In the genomic region with DNA sequence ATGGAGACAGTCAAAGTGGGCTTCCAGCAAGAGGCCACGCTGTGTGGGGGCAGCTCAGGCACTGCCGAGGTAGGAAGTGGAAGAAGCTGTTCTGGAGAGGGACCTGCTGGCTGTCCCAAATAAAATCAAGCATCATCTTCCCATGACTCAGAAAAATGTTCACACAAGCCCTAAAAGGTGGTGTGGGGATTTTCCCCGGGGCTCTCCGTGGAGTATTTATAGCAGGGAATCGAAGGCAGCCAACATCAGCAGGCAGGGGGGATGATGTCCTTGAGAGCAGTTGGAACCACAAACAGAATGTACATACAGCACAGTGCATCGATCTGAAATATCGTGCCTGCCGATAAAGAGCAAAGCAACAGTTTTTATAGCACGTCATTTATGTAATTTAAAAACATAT, we compare ENCODE assay signal across 1 cellular context.
TF ChIP-seq lines count a peak whose summit lies in the region.

No MANE protein-coding gene starts in this region.

TF ChIP-seq in GM12878, 131 proteins besides CTCF, POLR2A, EP300 and RAD21 (continued from another document and continues in another):
- TF ChIP-seq, protein P1, sequence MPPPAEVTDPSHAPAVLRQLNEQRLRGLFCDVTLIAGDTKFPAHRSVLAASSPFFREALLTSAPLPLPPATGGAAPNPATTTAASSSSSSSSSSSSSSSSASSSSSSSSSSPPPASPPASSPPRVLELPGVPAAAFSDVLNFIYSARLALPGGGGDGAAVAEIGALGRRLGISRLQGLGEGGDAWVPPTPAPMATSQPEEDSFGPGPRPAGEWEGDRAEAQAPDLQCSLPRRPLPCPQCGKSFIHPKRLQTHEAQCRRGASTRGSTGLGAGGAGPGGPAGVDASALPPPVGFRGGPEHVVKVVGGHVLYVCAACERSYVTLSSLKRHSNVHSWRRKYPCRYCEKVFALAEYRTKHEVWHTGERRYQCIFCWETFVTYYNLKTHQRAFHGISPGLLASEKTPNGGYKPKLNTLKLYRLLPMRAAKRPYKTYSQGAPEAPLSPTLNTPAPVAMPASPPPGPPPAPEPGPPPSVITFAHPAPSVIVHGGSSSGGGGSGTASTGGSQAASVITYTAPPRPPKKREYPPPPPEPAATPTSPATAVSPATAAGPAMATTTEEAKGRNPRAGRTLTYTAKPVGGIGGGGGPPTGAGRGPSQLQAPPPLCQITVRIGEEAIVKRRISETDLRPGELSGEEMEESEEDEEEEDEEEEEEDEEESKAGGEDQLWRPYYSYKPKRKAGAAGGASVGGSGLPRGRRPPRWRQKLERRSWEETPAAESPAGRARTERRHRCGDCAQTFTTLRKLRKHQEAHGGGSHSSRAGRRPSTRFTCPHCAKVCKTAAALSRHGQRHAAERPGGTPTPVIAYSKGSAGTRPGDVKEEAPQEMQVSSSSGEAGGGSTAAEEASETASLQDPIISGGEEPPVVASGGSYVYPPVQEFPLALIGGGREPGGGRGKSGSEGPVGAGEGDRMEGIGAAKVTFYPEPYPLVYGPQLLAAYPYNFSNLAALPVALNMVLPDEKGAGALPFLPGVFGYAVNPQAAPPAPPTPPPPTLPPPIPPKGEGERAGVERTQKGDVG (CRISPR knock-in tag; IDR thresholded peaks at IDR 0.05), result no peak
- TF ChIP-seq RBBP5 (conservative IDR thresholded peaks at IDR 0.05) (no peak), PML (IDR thresholded peaks at IDR 0.05; ENCODE audit: low read length) (no peak; the same call in 1 of the 2 replicates), CHD2 (IDR thresholded peaks at IDR 0.05; ENCODE audit: borderline replicate concordance, low read depth, low read length) (peak; percentile 56; the same call in 1 of the 2 replicates), EGR1 (IDR thresholded peaks at IDR 0.05; ENCODE audit: borderline replicate concordance in 1 of 2, low read depth in 2 of 2, low read length in 2 of 2) (no peak), KLF5 (IDR thresholded peaks at IDR 0.05; ENCODE audit: partially characterized antibody) (no peak), BHLHE40 (IDR thresholded peaks at IDR 0.05; ENCODE audit: borderline replicate concordance in 1 of 2, low read depth in 2 of 2, low read length in 1 of 2) (peak; percentile 28 to 31; a peak in 1 of 4 replicates), BMI1 (IDR thresholded peaks at IDR 0.05; ENCODE audit: borderline replicate concordance) (no peak), FOXM1 (IDR thresholded peaks at IDR 0.05; ENCODE audit: low read depth, low read length) (peak; percentile 77; the same call in 1 of the 2 replicates), ZZZ3 (IDR thresholded peaks at IDR 0.05; ENCODE audit: control insufficient read depth, insufficient read length, low read depth) (no peak), IKZF2 (IDR thresholded peaks at IDR 0.05) (peak; percentile 83; a peak in 3 of 4 replicates), ZNF207 (IDR thresholded peaks at IDR 0.05; ENCODE audit: borderline replicate concordance) (no peak), RFX5 (IDR thresholded peaks at IDR 0.05; ENCODE audit: low read depth, low read length) (no peak), KDM1A (IDR thresholded peaks at IDR 0.05; ENCODE audit: borderline replicate concordance) (no peak), TAF1 (IDR thresholded peaks at IDR 0.05; ENCODE audit: borderline replicate concordance, low read depth, low read length) (no peak), HCFC1 (IDR thresholded peaks at IDR 0.05; ENCODE audit: low read length) (no peak), PAX5 (IDR thresholded peaks at IDR 0.05; ENCODE audit: borderline replicate concordance, low read depth, low read length) (0 out of 2 replicates have a peak, but pooled peaks have one; percentile 29), ASH2L (IDR thresholded peaks at IDR 0.05; ENCODE audit: borderline replicate concordance, low read depth) (no peak), CBFB (IDR thresholded peaks at IDR 0.05; ENCODE audit: low read depth) (peak; percentile 56; the same call in 1 of the 2 replicates), MXI1 (IDR thresholded peaks at IDR 0.05; ENCODE audit: low read depth, low read length) (no peak), SMARCA5 (IDR thresholded peaks at IDR 0.05) (no peak), ZNF384 (IDR thresholded peaks at IDR 0.05; ENCODE audit: borderline replicate concordance, low read depth, low read length) (no peak), ZNF274 (IDR thresholded peaks at IDR 0.05; ENCODE audit: insufficient read depth, insufficient read length) (no peak), ESRRA (IDR thresholded peaks at IDR 0.05; ENCODE audit: low read length) (no peak), ZBED1 (IDR thresholded peaks at IDR 0.05; ENCODE audit: borderline replicate concordance) (peak; percentile 24; the same call in 1 of the 2 replicates), CHD4 (IDR thresholded peaks at IDR 0.05) (no peak), SPI1 (IDR thresholded peaks at IDR 0.05; ENCODE audit: borderline replicate concordance, insufficient read depth, low read depth, low read length) (0 out of 2 replicates have a peak, but pooled peaks have one; percentile 20), MEF2A (IDR thresholded peaks at IDR 0.05; ENCODE audit: insufficient read depth, low read depth, low read length) (peak; percentile 89), NBN (IDR thresholded peaks at IDR 0.05) (no peak), JUND (IDR thresholded peaks at IDR 0.05; ENCODE audit: low read depth, low read length) (no peak)
- TF ChIP-seq, protein P2, sequence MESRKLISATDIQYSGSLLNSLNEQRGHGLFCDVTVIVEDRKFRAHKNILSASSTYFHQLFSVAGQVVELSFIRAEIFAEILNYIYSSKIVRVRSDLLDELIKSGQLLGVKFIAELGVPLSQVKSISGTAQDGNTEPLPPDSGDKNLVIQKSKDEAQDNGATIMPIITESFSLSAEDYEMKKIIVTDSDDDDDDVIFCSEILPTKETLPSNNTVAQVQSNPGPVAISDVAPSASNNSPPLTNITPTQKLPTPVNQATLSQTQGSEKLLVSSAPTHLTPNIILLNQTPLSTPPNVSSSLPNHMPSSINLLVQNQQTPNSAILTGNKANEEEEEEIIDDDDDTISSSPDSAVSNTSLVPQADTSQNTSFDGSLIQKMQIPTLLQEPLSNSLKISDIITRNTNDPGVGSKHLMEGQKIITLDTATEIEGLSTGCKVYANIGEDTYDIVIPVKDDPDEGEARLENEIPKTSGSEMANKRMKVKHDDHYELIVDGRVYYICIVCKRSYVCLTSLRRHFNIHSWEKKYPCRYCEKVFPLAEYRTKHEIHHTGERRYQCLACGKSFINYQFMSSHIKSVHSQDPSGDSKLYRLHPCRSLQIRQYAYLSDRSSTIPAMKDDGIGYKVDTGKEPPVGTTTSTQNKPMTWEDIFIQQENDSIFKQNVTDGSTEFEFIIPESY (IDR thresholded peaks at IDR 0.05), result no peak
- TF ChIP-seq, protein P3, sequence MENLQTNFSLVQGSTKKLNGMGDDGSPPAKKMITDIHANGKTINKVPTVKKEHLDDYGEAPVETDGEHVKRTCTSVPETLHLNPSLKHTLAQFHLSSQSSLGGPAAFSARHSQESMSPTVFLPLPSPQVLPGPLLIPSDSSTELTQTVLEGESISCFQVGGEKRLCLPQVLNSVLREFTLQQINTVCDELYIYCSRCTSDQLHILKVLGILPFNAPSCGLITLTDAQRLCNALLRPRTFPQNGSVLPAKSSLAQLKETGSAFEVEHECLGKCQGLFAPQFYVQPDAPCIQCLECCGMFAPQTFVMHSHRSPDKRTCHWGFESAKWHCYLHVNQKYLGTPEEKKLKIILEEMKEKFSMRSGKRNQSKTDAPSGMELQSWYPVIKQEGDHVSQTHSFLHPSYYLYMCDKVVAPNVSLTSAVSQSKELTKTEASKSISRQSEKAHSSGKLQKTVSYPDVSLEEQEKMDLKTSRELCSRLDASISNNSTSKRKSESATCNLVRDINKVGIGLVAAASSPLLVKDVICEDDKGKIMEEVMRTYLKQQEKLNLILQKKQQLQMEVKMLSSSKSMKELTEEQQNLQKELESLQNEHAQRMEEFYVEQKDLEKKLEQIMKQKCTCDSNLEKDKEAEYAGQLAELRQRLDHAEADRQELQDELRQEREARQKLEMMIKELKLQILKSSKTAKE (IDR thresholded peaks at IDR 0.05; ENCODE audit: low read depth, poor library complexity, severe bottlenecking), result peak; percentile 46
- TF ChIP-seq, protein P4, sequence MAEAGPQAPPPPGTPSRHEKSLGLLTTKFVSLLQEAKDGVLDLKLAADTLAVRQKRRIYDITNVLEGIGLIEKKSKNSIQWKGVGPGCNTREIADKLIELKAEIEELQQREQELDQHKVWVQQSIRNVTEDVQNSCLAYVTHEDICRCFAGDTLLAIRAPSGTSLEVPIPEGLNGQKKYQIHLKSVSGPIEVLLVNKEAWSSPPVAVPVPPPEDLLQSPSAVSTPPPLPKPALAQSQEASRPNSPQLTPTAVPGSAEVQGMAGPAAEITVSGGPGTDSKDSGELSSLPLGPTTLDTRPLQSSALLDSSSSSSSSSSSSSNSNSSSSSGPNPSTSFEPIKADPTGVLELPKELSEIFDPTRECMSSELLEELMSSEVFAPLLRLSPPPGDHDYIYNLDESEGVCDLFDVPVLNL (IDR thresholded peaks at IDR 0.05; ENCODE audit: low read depth, low read length), result no peak
- TF ChIP-seq, protein P5, sequence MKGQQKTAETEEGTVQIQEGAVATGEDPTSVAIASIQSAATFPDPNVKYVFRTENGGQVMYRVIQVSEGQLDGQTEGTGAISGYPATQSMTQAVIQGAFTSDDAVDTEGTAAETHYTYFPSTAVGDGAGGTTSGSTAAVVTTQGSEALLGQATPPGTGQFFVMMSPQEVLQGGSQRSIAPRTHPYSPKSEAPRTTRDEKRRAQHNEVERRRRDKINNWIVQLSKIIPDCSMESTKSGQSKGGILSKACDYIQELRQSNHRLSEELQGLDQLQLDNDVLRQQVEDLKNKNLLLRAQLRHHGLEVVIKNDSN (IDR thresholded peaks at IDR 0.05; ENCODE audit: borderline replicate concordance, extremely low read length, insufficient read depth, low read depth, low read length), result no peak
- TF ChIP-seq, protein P6, sequence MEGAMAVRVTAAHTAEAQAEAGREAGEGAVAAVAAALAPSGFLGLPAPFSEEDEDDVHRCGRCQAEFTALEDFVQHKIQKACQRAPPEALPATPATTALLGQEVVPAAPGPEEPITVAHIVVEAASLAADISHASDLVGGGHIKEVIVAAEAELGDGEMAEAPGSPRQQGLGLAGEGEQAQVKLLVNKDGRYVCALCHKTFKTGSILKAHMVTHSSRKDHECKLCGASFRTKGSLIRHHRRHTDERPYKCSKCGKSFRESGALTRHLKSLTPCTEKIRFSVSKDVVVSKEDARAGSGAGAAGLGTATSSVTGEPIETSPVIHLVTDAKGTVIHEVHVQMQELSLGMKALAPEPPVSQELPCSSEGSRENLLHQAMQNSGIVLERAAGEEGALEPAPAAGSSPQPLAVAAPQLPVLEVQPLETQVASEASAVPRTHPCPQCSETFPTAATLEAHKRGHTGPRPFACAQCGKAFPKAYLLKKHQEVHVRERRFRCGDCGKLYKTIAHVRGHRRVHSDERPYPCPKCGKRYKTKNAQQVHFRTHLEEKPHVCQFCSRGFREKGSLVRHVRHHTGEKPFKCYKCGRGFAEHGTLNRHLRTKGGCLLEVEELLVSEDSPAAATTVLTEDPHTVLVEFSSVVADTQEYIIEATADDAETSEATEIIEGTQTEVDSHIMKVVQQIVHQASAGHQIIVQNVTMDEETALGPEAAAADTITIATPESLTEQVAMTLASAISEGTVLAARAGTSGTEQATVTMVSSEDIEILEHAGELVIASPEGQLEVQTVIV (IDR thresholded peaks at IDR 0.05; ENCODE audit: borderline replicate concordance, partially characterized antibody), result no peak
- TF ChIP-seq, protein P7, sequence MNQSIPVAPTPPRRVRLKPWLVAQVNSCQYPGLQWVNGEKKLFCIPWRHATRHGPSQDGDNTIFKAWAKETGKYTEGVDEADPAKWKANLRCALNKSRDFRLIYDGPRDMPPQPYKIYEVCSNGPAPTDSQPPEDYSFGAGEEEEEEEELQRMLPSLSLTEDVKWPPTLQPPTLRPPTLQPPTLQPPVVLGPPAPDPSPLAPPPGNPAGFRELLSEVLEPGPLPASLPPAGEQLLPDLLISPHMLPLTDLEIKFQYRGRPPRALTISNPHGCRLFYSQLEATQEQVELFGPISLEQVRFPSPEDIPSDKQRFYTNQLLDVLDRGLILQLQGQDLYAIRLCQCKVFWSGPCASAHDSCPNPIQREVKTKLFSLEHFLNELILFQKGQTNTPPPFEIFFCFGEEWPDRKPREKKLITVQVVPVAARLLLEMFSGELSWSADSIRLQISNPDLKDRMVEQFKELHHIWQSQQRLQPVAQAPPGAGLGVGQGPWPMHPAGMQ (IDR thresholded peaks at IDR 0.05; ENCODE audit: borderline replicate concordance), result no peak
- TF ChIP-seq, protein P8, sequence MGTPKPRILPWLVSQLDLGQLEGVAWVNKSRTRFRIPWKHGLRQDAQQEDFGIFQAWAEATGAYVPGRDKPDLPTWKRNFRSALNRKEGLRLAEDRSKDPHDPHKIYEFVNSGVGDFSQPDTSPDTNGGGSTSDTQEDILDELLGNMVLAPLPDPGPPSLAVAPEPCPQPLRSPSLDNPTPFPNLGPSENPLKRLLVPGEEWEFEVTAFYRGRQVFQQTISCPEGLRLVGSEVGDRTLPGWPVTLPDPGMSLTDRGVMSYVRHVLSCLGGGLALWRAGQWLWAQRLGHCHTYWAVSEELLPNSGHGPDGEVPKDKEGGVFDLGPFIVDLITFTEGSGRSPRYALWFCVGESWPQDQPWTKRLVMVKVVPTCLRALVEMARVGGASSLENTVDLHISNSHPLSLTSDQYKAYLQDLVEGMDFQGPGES (IDR thresholded peaks at IDR 0.05), result no peak
- TF ChIP-seq, protein P9, sequence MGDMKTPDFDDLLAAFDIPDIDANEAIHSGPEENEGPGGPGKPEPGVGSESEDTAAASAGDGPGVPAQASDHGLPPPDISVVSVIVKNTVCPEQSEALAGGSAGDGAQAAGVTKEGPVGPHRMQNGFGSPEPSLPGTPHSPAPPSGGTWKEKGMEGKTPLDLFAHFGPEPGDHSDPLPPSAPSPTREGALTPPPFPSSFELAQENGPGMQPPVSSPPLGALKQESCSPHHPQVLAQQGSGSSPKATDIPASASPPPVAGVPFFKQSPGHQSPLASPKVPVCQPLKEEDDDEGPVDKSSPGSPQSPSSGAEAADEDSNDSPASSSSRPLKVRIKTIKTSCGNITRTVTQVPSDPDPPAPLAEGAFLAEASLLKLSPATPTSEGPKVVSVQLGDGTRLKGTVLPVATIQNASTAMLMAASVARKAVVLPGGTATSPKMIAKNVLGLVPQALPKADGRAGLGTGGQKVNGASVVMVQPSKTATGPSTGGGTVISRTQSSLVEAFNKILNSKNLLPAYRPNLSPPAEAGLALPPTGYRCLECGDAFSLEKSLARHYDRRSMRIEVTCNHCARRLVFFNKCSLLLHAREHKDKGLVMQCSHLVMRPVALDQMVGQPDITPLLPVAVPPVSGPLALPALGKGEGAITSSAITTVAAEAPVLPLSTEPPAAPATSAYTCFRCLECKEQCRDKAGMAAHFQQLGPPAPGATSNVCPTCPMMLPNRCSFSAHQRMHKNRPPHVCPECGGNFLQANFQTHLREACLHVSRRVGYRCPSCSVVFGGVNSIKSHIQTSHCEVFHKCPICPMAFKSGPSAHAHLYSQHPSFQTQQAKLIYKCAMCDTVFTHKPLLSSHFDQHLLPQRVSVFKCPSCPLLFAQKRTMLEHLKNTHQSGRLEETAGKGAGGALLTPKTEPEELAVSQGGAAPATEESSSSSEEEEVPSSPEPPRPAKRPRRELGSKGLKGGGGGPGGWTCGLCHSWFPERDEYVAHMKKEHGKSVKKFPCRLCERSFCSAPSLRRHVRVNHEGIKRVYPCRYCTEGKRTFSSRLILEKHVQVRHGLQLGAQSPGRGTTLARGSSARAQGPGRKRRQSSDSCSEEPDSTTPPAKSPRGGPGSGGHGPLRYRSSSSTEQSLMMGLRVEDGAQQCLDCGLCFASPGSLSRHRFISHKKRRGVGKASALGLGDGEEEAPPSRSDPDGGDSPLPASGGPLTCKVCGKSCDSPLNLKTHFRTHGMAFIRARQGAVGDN (IDR thresholded peaks at IDR 0.05), result 0 out of 2 replicates have a peak, but pooled peaks have one; percentile 49
